Comparison of ENCODE assay signal across 29 cellular contexts in genomic region chr17:51914613-51915012, GRCh38.
DNase-seq lines count a peak whose midpoint lies in the region; ATAC-seq and TF ChIP-seq lines count a peak whose summit lies in the region.
"Had no signal": no experiment of that assay in that cellular context is flagged by ENCODE, and none has a peak within 500 bp of the region (broad histone marks: within the 10 kb centered on the region; RNA-seq: fewer than 3 reads in every experiment).

No MANE protein-coding gene starts in this region.

- H3K36me3 ChIP-seq in endodermal cell (ENCODE audit: control insufficient read depth, insufficient read depth, low read length) = no peaks in the 10 kb centered on the region
- H3K36me3 ChIP-seq: BLaER1 treated with 17β-estradiol and CSF1 and Interleukin-3, amounts not matched to agents 10 nM and 100 nM; left ventricle myocardium inferior; pancreas; suprapubic skin had no signal

- H3K4me3 ChIP-seq in endodermal cell (ENCODE audit: low read length) = no peak overlapping the region
- H3K4me3 ChIP-seq: BLaER1 treated with 17β-estradiol and CSF1 and Interleukin-3, amounts not matched to agents 10 nM and 100 nM; left ventricle myocardium inferior; pancreas; PC-9; suprapubic skin had no signal

- peaks cover 32% of the 10 kb centered on the region for H3K4me1 Mint-ChIP-seq in nephron
- peaks cover 14% of the 10 kb centered on the region for H3K4me1 Mint-ChIP-seq in endodermal cell
- H3K4me1 Mint-ChIP-seq: activated CD8-positive, alpha-beta memory T cell treated with anti-CD3 and anti-CD28 coated beads, Interleukin-2, amount 10 ng/mL, durations not matched to agents 7 days and 5 days; neural crest cell; stimulated activated naive B cell treated with anti-CD40 and anti-IgM and Interleukin-4, amounts not matched to agents 10 μg/mL and 1 μg/mL and 100 μg/mL, for 72 hours had no signal

- peak; percentile 91 for ATAC-seq in GM19395 (IDR thresholded peaks at IDR 0.05; ENCODE audit: unreplicated experiment)
- ATAC-seq in HG02623 (IDR thresholded peaks at IDR 0.05; ENCODE audit: unreplicated experiment) = peak; percentile 74
- peak; percentile 98 for ATAC-seq in HG03097 (IDR thresholded peaks at IDR 0.05; ENCODE audit: low FRiP score, unreplicated experiment)
- no peak for ATAC-seq in HG02798 (IDR thresholded peaks at IDR 0.05; ENCODE audit: poor library complexity, unreplicated experiment)
- ATAC-seq: activated CD8-positive, alpha-beta memory T cell treated with anti-CD3 and anti-CD28 coated beads, Interleukin-2, amount 10 ng/mL, durations not matched to agents 7 days and 5 days; activated T-cell treated with anti-CD3 and anti-CD28 coated beads, Interleukin-2, amount 50 U/mL, for 72 hours; effector memory CD8-positive, alpha-beta T cell; HCT116; pancreas; stimulated activated naive B cell treated with anti-CD40 and anti-IgM and Interleukin-4, amounts not matched to agents 10 μg/mL and 1 μg/mL and 100 μg/mL, for 72 hours had no signal

- H3K27me3 ChIP-seq in endodermal cell (ENCODE audit: control insufficient read depth, insufficient read depth, low read length, poor library complexity, severe bottlenecking) = no peaks in the 10 kb centered on the region
- H3K27me3 ChIP-seq: BLaER1 treated with 17β-estradiol and CSF1 and Interleukin-3, amounts not matched to agents 10 nM and 100 nM; pancreas; suprapubic skin had no signal

- H3K27ac Mint-ChIP-seq in nephron (peak overlapping the region; percentile 21 to 67 (median 57)), endodermal cell (no peak overlapping the region)
- H3K27ac Mint-ChIP-seq: activated CD8-positive, alpha-beta memory T cell treated with anti-CD3 and anti-CD28 coated beads, Interleukin-2, amount 10 ng/mL, durations not matched to agents 7 days and 5 days; activated T-cell treated with anti-CD3 and anti-CD28 coated beads, Interleukin-2, amount 50 U/mL, for 72 hours; effector memory CD8-positive, alpha-beta T cell; stimulated activated naive B cell treated with anti-CD40 and anti-IgM and Interleukin-4, amounts not matched to agents 10 μg/mL and 1 μg/mL and 100 μg/mL, for 72 hours; T-helper 1 cell treated with Interleukin-12 subunit alpha and Interleukin-12 subunit beta and Interleukin-4 antibody, amounts not matched to agents 30 μg/mL and 1 μg/mL, for 36 hours had no signal

- no peaks in the 10 kb centered on the region for H3K27me3 Mint-ChIP-seq in nephron (ENCODE audit: low read depth)
- no peaks in the 10 kb centered on the region for H3K27me3 Mint-ChIP-seq in endodermal cell (ENCODE audit: insufficient read depth)
- H3K27me3 Mint-ChIP-seq: activated CD8-positive, alpha-beta memory T cell treated with anti-CD3 and anti-CD28 coated beads, Interleukin-2, amount 10 ng/mL, durations not matched to agents 7 days and 5 days; effector memory CD8-positive, alpha-beta T cell had no signal

- H3K4me1 ChIP-seq in endodermal cell (ENCODE audit: control insufficient read depth, insufficient read depth, low read length) = no peaks in the 10 kb centered on the region
- H3K4me1 ChIP-seq: left ventricle myocardium inferior, pancreas, suprapubic skin had no signal

- no peak overlapping the region for H3K9ac ChIP-seq in endodermal cell (ENCODE audit: extremely low read depth, low read length, poor library complexity, severe bottlenecking)
- H3K9ac ChIP-seq: BLaER1 treated with 17β-estradiol and CSF1 and Interleukin-3, amounts not matched to agents 10 nM and 100 nM; SK-N-SH had no signal

- H3K36me3 Mint-ChIP-seq in nephron (ENCODE audit: low read depth) (no peaks in the 10 kb centered on the region), endodermal cell (ENCODE audit: low read depth) (no peaks in the 10 kb centered on the region)
- H3K36me3 Mint-ChIP-seq: activated CD8-positive, alpha-beta memory T cell treated with anti-CD3 and anti-CD28 coated beads, Interleukin-2, amount 10 ng/mL, durations not matched to agents 7 days and 5 days; stimulated activated naive B cell treated with anti-CD40 and anti-IgM and Interleukin-4, amounts not matched to agents 10 μg/mL and 1 μg/mL and 100 μg/mL, for 72 hours had no signal

- H3K27ac ChIP-seq in endodermal cell (ENCODE audit: low read depth, low read length) = no peak overlapping the region
- H3K27ac ChIP-seq: BLaER1 treated with 17β-estradiol and CSF1 and Interleukin-3, amounts not matched to agents 10 nM and 100 nM; left ventricle myocardium inferior; pancreas; PC-9; suprapubic skin had no signal

- no peak overlapping the region for H3K4me3 Mint-ChIP-seq in nephron
- H3K4me3 Mint-ChIP-seq in endodermal cell = no peak overlapping the region
- H3K4me3 Mint-ChIP-seq: activated CD8-positive, alpha-beta memory T cell treated with anti-CD3 and anti-CD28 coated beads, Interleukin-2, amount 10 ng/mL, durations not matched to agents 7 days and 5 days; activated T-cell treated with anti-CD3 and anti-CD28 coated beads, Interleukin-2, amount 50 U/mL, for 72 hours; effector memory CD8-positive, alpha-beta T cell; neural crest cell; stimulated activated naive B cell treated with anti-CD40 and anti-IgM and Interleukin-4, amounts not matched to agents 10 μg/mL and 1 μg/mL and 100 μg/mL, for 72 hours; T-helper 1 cell treated with Interleukin-12 subunit alpha and Interleukin-12 subunit beta and Interleukin-4 antibody, amounts not matched to agents 30 μg/mL and 1 μg/mL, for 36 hours had no signal

- H3K9me3 Mint-ChIP-seq in nephron = no peaks in the 10 kb centered on the region
- H3K9me3 Mint-ChIP-seq in endodermal cell = no peaks in the 10 kb centered on the region
- H3K9me3 Mint-ChIP-seq: activated T-cell treated with anti-CD3 and anti-CD28 coated beads, Interleukin-2, amount 50 U/mL, for 72 hours; effector memory CD8-positive, alpha-beta T cell; neural crest cell; T-helper 1 cell treated with Interleukin-12 subunit alpha and Interleukin-12 subunit beta and Interleukin-4 antibody, amounts not matched to agents 30 μg/mL and 1 μg/mL, for 36 hours had no signal

- peaks cover 5% of the 10 kb centered on the region for H3K9me3 ChIP-seq in endodermal cell (ENCODE audit: control insufficient read depth, low read length)
- H3K9me3 ChIP-seq: BLaER1 treated with 17β-estradiol and CSF1 and Interleukin-3, amounts not matched to agents 10 nM and 100 nM; left ventricle myocardium inferior; pancreas; SK-N-SH; suprapubic skin had no signal

- no peak for DNase-seq in activated gamma-delta T cell treated with Interleukin-2 at 50 U/mL for 16 hours
- DNase-seq in stimulated activated CD8-positive, alpha-beta memory T cell treated with anti-CD3 and anti-CD28 coated beads, Interleukin-4, amount 100 ng/mL, for 48 hours = no peak
- no peak for DNase-seq in endodermal cell
- DNase-seq: activated CD8-positive, alpha-beta memory T cell treated with anti-CD3 and anti-CD28 coated beads, Interleukin-2, amount 10 ng/mL, durations not matched to agents 7 days and 5 days; activated naive CD4-positive, alpha-beta T cell; activated T-cell treated with anti-CD3 and anti-CD28 coated beads, Interleukin-2, amount 50 U/mL, for 72 hours; central memory CD4-positive, alpha-beta T cell; cortex of kidney; effector memory CD8-positive, alpha-beta T cell; erythroblast; KG1; left ventricle myocardium inferior; mesendoderm; NCI-H2029; NCI-H526; pancreas; PC-9; SK-N-SH; stimulated activated naive B cell treated with anti-CD40 and anti-IgM and Interleukin-4, amounts not matched to agents 10 μg/mL and 1 μg/mL and 100 μg/mL, for 72 hours had no signal

- no peak for TF ChIP-seq CTCF in nephron (IDR thresholded peaks at IDR 0.05; ENCODE audit: unreplicated experiment in 3 of 3)
- TF ChIP-seq CTCF in endodermal cell (conservative IDR thresholded peaks at IDR 0.05) = no peak
